ENCODE assay signal across 8 cellular contexts in the genomic region with DNA sequence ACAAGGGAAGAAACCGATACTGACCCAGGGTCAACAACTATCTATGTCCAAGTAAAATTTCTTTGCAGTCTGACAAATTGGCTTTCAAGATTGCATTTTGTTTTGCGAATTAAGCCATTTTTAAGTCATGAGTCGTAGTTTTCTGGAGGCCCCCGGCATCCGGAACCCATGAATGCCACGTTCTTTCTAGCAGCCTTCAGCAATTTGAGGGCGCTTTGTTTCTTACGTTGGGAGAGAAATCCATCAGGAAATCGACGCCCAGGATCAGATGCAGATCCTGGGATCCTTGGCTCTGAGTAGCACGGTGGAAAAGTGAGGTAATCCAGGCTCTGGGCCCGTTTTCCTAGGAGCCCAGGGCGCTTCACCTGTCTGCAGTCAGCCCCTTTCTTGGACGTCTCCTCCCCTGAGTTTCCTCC. TPM values are rescaled to one million over a fixed set of nuclear protein-coding genes. Genes with fewer than 3 reads are reported as not detected.
DNase-seq lines count a peak whose midpoint lies in the region; ATAC-seq, FAIRE-seq and TF ChIP-seq lines count a peak whose summit lies in the region.

No MANE protein-coding gene starts in this region.

- no peaks in the 10 kb centered on the region for H3K36me3 Mint-ChIP-seq in neural crest cell (ENCODE audit: low read depth)

- no peaks in the 10 kb centered on the region for H3K27me3 Mint-ChIP-seq in neural crest cell (ENCODE audit: low read depth)

- H3K9me3 Mint-ChIP-seq in neural crest cell = no peaks in the 10 kb centered on the region

- TF ChIP-seq CTCF in D721Med (IDR thresholded peaks at IDR 0.05; ENCODE audit: insufficient read depth, missing control alignments) = no peak
- no peak for TF ChIP-seq CTCF in neural crest cell (conservative IDR thresholded peaks at IDR 0.05)

- peaks cover 9% of the 10 kb centered on the region for H3K4me1 ChIP-seq in endocrine pancreas (ENCODE audit: control insufficient read depth, insufficient read depth, low read length)

- H3K4me3 Mint-ChIP-seq in neural crest cell = peak overlapping the region; percentile 97

- ATAC-seq in GM21390 (IDR thresholded peaks at IDR 0.05; ENCODE audit: unreplicated experiment) = peak; percentile 3

- H3K27me3 ChIP-seq in endocrine pancreas (ENCODE audit: control insufficient read depth, insufficient read depth, low read length) = no peaks in the 10 kb centered on the region

- DNase-seq in D721Med (ENCODE audit: insufficient read length, low spot score) (peak; percentile 37), NCI-H1048 (lab: John Stamatoyannopoulos, UW) (peak; percentile 20), neural crest cell (ENCODE audit: low read depth, low spot score) (no peak), NCI-H2171 (lab: John Stamatoyannopoulos, UW) (no peak), cortex of kidney (lab: John Stamatoyannopoulos, UW) (no peak), GM12891 (ENCODE audit: insufficient read length, low spot score) (no peak)

- no peak for FAIRE-seq in D721Med (lab: Jason Lieb, UNC)
- no peak for FAIRE-seq in GM12891 (lab: Jason Lieb, UNC)

- peaks cover 22% of the 10 kb centered on the region for H3K4me1 Mint-ChIP-seq in neural crest cell

- H3K36me3 ChIP-seq in endocrine pancreas (ENCODE audit: control insufficient read depth, insufficient read depth, low read length) = no peaks in the 10 kb centered on the region

- H3K9ac ChIP-seq in endocrine pancreas (ENCODE audit: control insufficient read depth, insufficient read depth, low read length) = peak overlapping the region; percentile 81

- peak overlapping the region; percentile 82 for H3K4me3 ChIP-seq in endocrine pancreas (ENCODE audit: control insufficient read depth, insufficient read depth, low read length)

- H3K9me3 ChIP-seq in endocrine pancreas (ENCODE audit: control insufficient read depth, low read length) = no peaks in the 10 kb centered on the region

- H3K27ac Mint-ChIP-seq in neural crest cell (ENCODE audit: unreplicated experiment) = peak overlapping the region; percentile 97

- no peak for TF ChIP-seq POLR2A in GM12891 (IDR thresholded peaks at IDR 0.05; ENCODE audit: low read depth, low read length)

TF ChIP-seq in GM12891, 5 proteins besides CTCF, POLR2A, EP300 and RAD21:
- no peak for TF ChIP-seq TAF1 (IDR thresholded peaks at IDR 0.05; ENCODE audit: low read depth, low read length)

RNA-seq across cellular contexts. Expression of a gene that starts 0.3 kb away (rescaled TPM):
- total RNA-seq in neural crest cell = 66.8 and 66.9 TPM in 2 replicates
- 127 TPM for polyA plus RNA-seq in GM12891 (2012; ENCODE audit: low read depth, missing spikeins)

RNA-seq across cellular contexts. Expression of a gene that starts 40.2 kb away (rescaled TPM):
- 56.5 and 61.1 TPM in 2 replicates for total RNA-seq in neural crest cell
- polyA plus RNA-seq in GM12891 (2012; ENCODE audit: low read depth, missing spikeins) = 28.3 TPM

Comparison
In these comparisons a context has a peak if more than half of its experiments do, and no peak if none do; other contexts are left out.
1. DNase-seq: peak in D721Med (single experiment) and NCI-H1048 (single experiment); none in neural crest cell (single experiment), NCI-H2171 (single experiment), cortex of kidney (single experiment) and GM12891 (single experiment).